9 cellular contexts compared by ENCODE assay signal in the genomic region with DNA sequence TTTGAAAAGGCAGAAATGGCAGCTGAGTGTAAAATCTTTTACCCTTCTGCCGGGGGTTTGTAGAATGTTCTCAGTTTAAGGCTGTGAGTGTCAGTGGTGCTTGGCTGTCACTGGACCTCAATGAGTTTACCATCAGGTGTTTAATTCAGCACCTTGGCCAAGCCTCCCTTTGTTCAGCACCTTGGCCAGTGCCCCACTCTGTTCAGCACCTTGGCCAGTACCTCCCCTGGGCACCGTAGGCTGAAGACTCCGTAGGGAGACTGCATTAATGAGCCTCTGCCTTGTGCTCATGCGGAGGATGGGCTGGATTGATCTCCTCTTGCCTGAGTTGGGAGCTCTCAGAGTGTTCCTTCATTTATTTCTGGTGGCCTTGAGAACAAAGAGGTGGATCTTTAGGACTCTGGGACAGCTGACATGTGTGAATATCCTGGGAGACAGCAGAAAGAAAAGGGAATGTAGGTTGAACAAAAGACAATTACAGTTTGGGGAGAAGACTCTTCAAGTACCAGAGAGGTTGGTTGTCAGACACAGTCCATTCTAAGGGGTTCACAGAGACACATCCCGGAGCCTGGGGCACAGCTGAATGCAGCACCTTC. TPM values are rescaled to one million over a fixed set of nuclear protein-coding genes. Genes with fewer than 3 reads are reported as not detected.
DNase-seq lines count a peak whose midpoint lies in the region; ATAC-seq and TF ChIP-seq lines count a peak whose summit lies in the region.
"Had no signal": no experiment of that assay in that cellular context is flagged by ENCODE, and none has a peak within 500 bp of the region (broad histone marks: within the 10 kb centered on the region; RNA-seq: fewer than 3 reads in every experiment).

No MANE protein-coding gene starts in this region.

- no peaks in the 10 kb centered on the region for H4K20me1 ChIP-seq in mammary epithelial cell (ENCODE audit: insufficient read depth, low read length)

- H3K4me2 ChIP-seq in mammary epithelial cell (ENCODE audit: insufficient read depth, low read depth, low read length) (no peak overlapping the region), mesenchymal stem cell (ENCODE audit: low read length, poor library complexity, severe bottlenecking) (no peak overlapping the region)

- H3K14ac ChIP-seq in mesenchymal stem cell (ENCODE audit: low read length in 2 of 2): no peak overlapping the region

- peaks cover 11 to 17% of the 10 kb centered on the region in 2 donors for H3K27me3 Mint-ChIP-seq in T-cell

- H3K36me3 ChIP-seq in mammary epithelial cell (ENCODE audit: insufficient read depth, low read length) (no peaks in the 10 kb centered on the region), mesenchymal stem cell (ENCODE audit: control insufficient read depth in 1 of 2, insufficient read depth in 2 of 2, low read depth in 1 of 2, low read length in 2 of 2) (no peaks in the 10 kb centered on the region), upper lobe of left lung (no peaks in the 10 kb centered on the region)

- H2AFZ ChIP-seq in mammary epithelial cell (ENCODE audit: low read depth, low read length) (no peak overlapping the region), mesenchymal stem cell (ENCODE audit: low read depth, low read length) (no peak overlapping the region)

- POLR2A ChIA-PET in T-cell (lab: Charles Lee): no interaction called here

- H2AK5ac ChIP-seq in mesenchymal stem cell (ENCODE audit: low read length, severe bottlenecking): no peak overlapping the region

- H3K9ac ChIP-seq in mammary epithelial cell (ENCODE audit: insufficient read depth, low read length) (no peak overlapping the region), mesenchymal stem cell (ENCODE audit: low read length) (no peak overlapping the region)

- H3K9me3 ChIP-seq in mammary epithelial cell (replicated peaks; ENCODE audit: insufficient read depth, low read length) (no peaks in the 10 kb centered on the region), mesenchymal stem cell (ENCODE audit: control insufficient read depth, low read length) (no peaks in the 10 kb centered on the region), upper lobe of left lung (no peaks in the 10 kb centered on the region)

- no peak overlapping the region for H4K8ac ChIP-seq in mesenchymal stem cell (ENCODE audit: low read length)

- no peaks in the 10 kb centered on the region for H3K79me2 ChIP-seq in mammary epithelial cell (ENCODE audit: insufficient read depth, low read length)

- BruUV-seq in mammary epithelial cell (replicated peaks; lab: Mats Ljungman, UMichigan): no TSS peak

- peak in 3 of 4 experiments; percentile 2 to 13 (median 10) for DNase-seq in activated CD4-positive, CD25-positive, alpha-beta regulatory T cell (lab: John Stamatoyannopoulos, UW)
- no peak for DNase-seq in activated CD4-positive, CD25-positive, alpha-beta regulatory T cell treated with anti-CD3 and anti-CD28 coated beads, Interleukin-2, amount 50 U/mL, for 72 hours
- DNase-seq in T-cell (peak in 30 of 34 experiments; percentile 10 to 63 (median 42)), mammary epithelial cell (peak; percentile 53), mesenchymal stem cell (peak; percentile 41), upper lobe of left lung (peak in 1 of 2 donors; percentile 27), DMS79 (lab: John Stamatoyannopoulos, UW) (no peak)

- intact Hi-C loops in mammary epithelial cell (cut with micrococcal nuclease): loop anchor here (5.0 kb wide), 1 partner anchor 125 kb away; no protein-coding TSS in a partner anchor

- no peaks in the 10 kb centered on the region for H3K4me1 ChIP-seq in mammary epithelial cell (ENCODE audit: insufficient read depth, low read length)
- H3K4me1 ChIP-seq in mesenchymal stem cell (ENCODE audit: control insufficient read depth, insufficient read depth, low read depth, low read length): no peaks in the 10 kb centered on the region
- H3K4me1 ChIP-seq in upper lobe of left lung: no peaks in the 10 kb centered on the region

- no peak overlapping the region for H3K4me3 Mint-ChIP-seq in T-cell

- in situ Hi-C loops in mammary epithelial cell (cut with MboI; ENCODE audit: low sequenced_read_pairs in 2 of 2): no loop called here

- ATAC-seq in T-cell (replicated peaks in 1 of 4): peak in 3 of 4 experiments; percentile 44 to 69 (median 66)
- peak; percentile 64 to 70 for ATAC-seq in upper lobe of left lung (ENCODE audit: low FRiP score in 2 of 2)
- ATAC-seq in GM18505 (IDR thresholded peaks at IDR 0.05; ENCODE audit: unreplicated experiment): no peak

- CTCF ChIA-PET in T-cell (lab: Charles Lee): no interaction called here
- CTCF ChIA-PET in mammary epithelial cell (lab: Charles Lee; ENCODE audit: low non-redundant PET): no interaction called here

- TF ChIP-seq CTCF in mammary epithelial cell (conservative IDR thresholded peaks at IDR 0.05 in 1 of 2, IDR thresholded peaks at IDR 0.05 in 1 of 2; ENCODE audit: extremely low read depth in 1 of 2, insufficient read depth in 1 of 2, low read depth in 1 of 2, low read length in 2 of 2) (no peak), upper lobe of left lung (IDR thresholded peaks at IDR 0.05) (no peak)

- TF ChIP-seq EP300 in upper lobe of left lung (IDR thresholded peaks at IDR 0.05): no peak

- TF ChIP-seq POLR2A in upper lobe of left lung (IDR thresholded peaks at IDR 0.05) (no peak), GM18505 (IDR thresholded peaks at IDR 0.05; ENCODE audit: borderline replicate concordance, extremely low read depth, insufficient read depth, insufficient read length) (no peak)

- H4K91ac ChIP-seq in mesenchymal stem cell (ENCODE audit: low read length): no peak overlapping the region

- H3K27me3 ChIP-seq in mammary epithelial cell (ENCODE audit: insufficient read depth, low read length): peaks cover under 1% of the 10 kb centered on the region
- no peaks in the 10 kb centered on the region for H3K27me3 ChIP-seq in mesenchymal stem cell (ENCODE audit: control insufficient read depth in 1 of 2, insufficient read depth in 1 of 2, low read length in 2 of 2)
- H3K27me3 ChIP-seq in upper lobe of left lung: no peaks in the 10 kb centered on the region

- no peak overlapping the region for H3K27ac Mint-ChIP-seq in T-cell

- no peaks in the 10 kb centered on the region for H3K79me1 ChIP-seq in mesenchymal stem cell (replicated peaks; ENCODE audit: low read length, poor library complexity, severe bottlenecking)

- H3K36me3 Mint-ChIP-seq in T-cell: no peaks in the 10 kb centered on the region

- no peak overlapping the region for H2BK15ac ChIP-seq in mesenchymal stem cell (ENCODE audit: low read depth, poor library complexity, severe bottlenecking)

- H3K4ac ChIP-seq in mesenchymal stem cell (ENCODE audit: low read depth in 1 of 2, low read length in 2 of 2): no peak overlapping the region

- H3K27ac ChIP-seq in mammary epithelial cell (ENCODE audit: insufficient read depth, low read depth, low read length) (no peak overlapping the region), mesenchymal stem cell (ENCODE audit: low read length, poor library complexity, severe bottlenecking) (no peak overlapping the region), upper lobe of left lung (no peak overlapping the region)

- no peak overlapping the region for H2BK12ac ChIP-seq in mesenchymal stem cell (ENCODE audit: low read length in 2 of 2)

- no peak overlapping the region for H2BK5ac ChIP-seq in mesenchymal stem cell (ENCODE audit: low read depth, low read length, poor library complexity, severe bottlenecking)

- H3K4me1 Mint-ChIP-seq in T-cell: no peaks in the 10 kb centered on the region

- H3K9me3 Mint-ChIP-seq in T-cell: peaks cover 0 to 3% (median 0%) of the 10 kb centered on the region in 3 donors

- no peak overlapping the region for H3K4me3 ChIP-seq in mammary epithelial cell (replicated peaks in 1 of 3; ENCODE audit: insufficient read depth in 1 of 3, low read depth in 2 of 3, low read length in 3 of 3)
- H3K4me3 ChIP-seq in mesenchymal stem cell (ENCODE audit: insufficient read depth in 1 of 2, low read depth in 1 of 2, low read length in 2 of 2): no peak overlapping the region
- H3K4me3 ChIP-seq in upper lobe of left lung: no peak overlapping the region

- dilution Hi-C loops in mammary epithelial cell (cut with HindIII; ENCODE audit: low sequenced_read_pairs): no loop called here

- WGBS in mammary epithelial cell (ENCODE audit: low coverage, missing lambda C conversion rate): 44% methylated on average over 3 of the region's 5 CpGs
- WGBS in mesenchymal stem cell: 30% methylated on average over 5 of the region's 5 CpGs
- 31 to 38% methylated on average over 3 to 5 of the region's 5 CpGs for WGBS in upper lobe of left lung, 2 donors

- no peak overlapping the region for H3K23ac ChIP-seq in mesenchymal stem cell (ENCODE audit: low read length in 2 of 2)

- no peak overlapping the region for H3K18ac ChIP-seq in mesenchymal stem cell (ENCODE audit: low read depth in 1 of 2, low read length in 2 of 2)

- no peak overlapping the region for H2BK120ac ChIP-seq in mesenchymal stem cell (ENCODE audit: low read depth, low read length)

RNA-seq across cellular contexts. Expression of gene FAM24A, which starts 1.6 kb away (rescaled TPM):
- not detected for total RNA-seq in T-cell
- total RNA-seq in mammary epithelial cell: not detected
- polyA plus RNA-seq in mammary epithelial cell: not detected
- polyA minus RNA-seq in mammary epithelial cell: not detected
- polyA plus RNA-seq in mesenchymal stem cell (2013, experiment 1 of 2): not detected
- polyA plus RNA-seq in mesenchymal stem cell (2013, experiment 2 of 2): not detected
- total RNA-seq in upper lobe of left lung: not detected
- total RNA-seq: T-helper 2 cell treated with Interferon-gamma antibody and Interleukin-4, amounts not matched to agents 100 ng/mL and 5 ng/mL, for 36 hours had no signal

RNA-seq across cellular contexts. Expression of gene FAM24B, which starts 32.6 kb away (rescaled TPM):
- 10 to 100 TPM; 12.7 to 18.0 (median 14.3) TPM for total RNA-seq in T-cell
- total RNA-seq in mammary epithelial cell: 10 to 100 TPM in 1 of 2 donors, 1 to 10 TPM in 1; 3.8 to 17.1 TPM
- polyA plus RNA-seq in mammary epithelial cell: 6.5 TPM
- polyA minus RNA-seq in mammary epithelial cell: not detected
- 0.10 TPM for polyA plus RNA-seq in mesenchymal stem cell (2013, experiment 1 of 2)
- polyA plus RNA-seq in mesenchymal stem cell (2013, experiment 2 of 2): 0.12 TPM
- total RNA-seq in upper lobe of left lung: 10 to 100 TPM in 1 of 6 donors, 1 to 10 TPM in 5; 1.5 to 10.5 (median 3.4) TPM

RNA-seq across cellular contexts. Expression of gene C10orf88, which starts 42.0 kb away (rescaled TPM):
- total RNA-seq in T-cell (10 to 100 TPM in 3 of 5 donors, 1 to 10 TPM in 2; 7.1 to 13.2 (median 11.5) TPM), mammary epithelial cell (10 to 100 TPM in 1 of 2 donors, 1 to 10 TPM in 1; 9.5 to 12.3 TPM), upper lobe of left lung (1 to 10 TPM; 3.9 to 8.8 (median 5.4) TPM)
- polyA plus RNA-seq in mammary epithelial cell: 2.6 TPM
- polyA minus RNA-seq in mammary epithelial cell: 5.2 TPM
- polyA plus RNA-seq in mesenchymal stem cell (2013, experiment 1 of 2): 7.1 TPM
- polyA plus RNA-seq in mesenchymal stem cell (2013, experiment 2 of 2): 6.8 TPM

Comparison
In these comparisons a context has a peak if more than half of its experiments do, and no peak if none do; other contexts are left out.
1. DNase-seq: peak in activated CD4-positive, CD25-positive, alpha-beta regulatory T cell (3 of 4), T-cell (30 of 34), mammary epithelial cell (single experiment) and mesenchymal stem cell (single experiment); none in activated CD4-positive, CD25-positive, alpha-beta regulatory T cell treated with anti-CD3 and anti-CD28 coated beads, Interleukin-2, amount 50 U/mL, for 72 hours (single experiment) and DMS79 (single experiment).